17 cellular contexts compared by ENCODE assay signal in genomic region chr16:83830769-83831450, GRCh38.
"Had no signal": no experiment of that assay in that cellular context is flagged by ENCODE, and none has a peak within 500 bp of the region (broad histone marks: within the 10 kb centered on the region; RNA-seq: fewer than 3 reads in every experiment).

No MANE protein-coding gene starts in this region.

- ATAC-seq: activated CD8-positive, alpha-beta T cell treated with anti-CD3 and anti-CD28 coated beads, Interleukin-2, amount 10 ng/mL, durations not matched to agents 7 days and 5 days; PC-3 had no signal

- DNase-seq: activated CD4-positive, alpha-beta T cell treated with anti-CD3 and anti-CD28 coated beads for 48 hours; activated CD4-positive, alpha-beta T cell treated with anti-CD3 and anti-CD28 coated beads, Interleukin-2, amount 50 U/mL, for 4 hours; activated CD4-positive, CD25-positive, alpha-beta regulatory T cell treated with anti-CD3 and anti-CD28 coated beads, Interleukin-2, amount 50 U/mL, for 72 hours; activated CD8-positive, alpha-beta memory T cell treated with anti-CD3 and anti-CD28 coated beads, Interleukin-2, amount 50 U/mL, for 48 hours; activated CD8-positive, alpha-beta T cell treated with anti-CD3 and anti-CD28 coated beads, Interleukin-2, amount 10 ng/mL, durations not matched to agents 7 days and 5 days; activated T-cell treated with anti-CD3 and anti-CD28 coated beads, Interleukin-2, amount 50 U/mL, for 1 hour; amniotic stem cell; KG1; NCI-H1092; NCI-H1417; NCI-H1930; NCI-H2171; NCI-H2227 treated with DMSO at 0.1 percent for 48 hours; NCI-H510A; NCI-H526 treated with DMSO at 0.1 percent for 48 hours; PC-3; SHP77 treated with DMSO at 0.1 percent for 48 hours had no signal
